Comparison of ENCODE assay signal across 11 cellular contexts in the genomic region with DNA sequence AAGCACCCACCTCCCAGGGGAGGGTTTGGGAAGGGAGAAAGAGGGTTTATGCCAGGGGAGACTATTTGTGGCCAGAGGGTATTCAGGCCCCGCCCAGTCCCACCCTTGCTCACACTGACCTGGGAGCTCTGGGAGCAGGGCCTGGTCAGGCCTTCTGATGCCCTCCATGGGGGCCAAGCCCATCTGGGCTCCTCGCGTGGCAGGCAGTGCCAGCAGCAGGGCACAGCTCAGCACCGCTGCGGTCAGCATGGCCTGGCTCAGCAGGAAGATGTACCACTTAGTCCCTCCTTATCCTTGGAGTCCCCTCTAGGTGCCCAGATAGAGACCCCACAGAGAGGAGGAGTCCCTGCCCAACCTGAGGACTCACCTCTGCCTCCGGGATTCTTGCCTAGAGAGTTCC. TPM values are rescaled to one million over a fixed set of nuclear protein-coding genes. Genes with fewer than 3 reads are reported as not detected.
DNase-seq lines count a peak whose midpoint lies in the region; ATAC-seq and TF ChIP-seq lines count a peak whose summit lies in the region.
"Had no signal": no experiment of that assay in that cellular context is flagged by ENCODE, and none has a peak within 500 bp of the region (broad histone marks: within the 10 kb centered on the region; RNA-seq: fewer than 3 reads in every experiment).

A gene with protein sequence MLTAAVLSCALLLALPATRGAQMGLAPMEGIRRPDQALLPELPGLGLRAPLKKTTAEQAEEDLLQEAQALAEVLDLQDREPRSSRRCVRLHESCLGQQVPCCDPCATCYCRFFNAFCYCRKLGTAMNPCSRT (minus strand): TSS at position 398 of the 400 bp plus-strand sequence. CDS start 149 bp downstream, at position 249.

- no peak for TF ChIP-seq CTCF in MM.1S (IDR thresholded peaks at IDR 0.05; ENCODE audit: low read length)
- TF ChIP-seq CTCF in dorsolateral prefrontal cortex (IDR thresholded peaks at IDR 0.05 in 54 of 56, conservative IDR thresholded peaks at IDR 0.05 in 2 of 56; ENCODE audit: low read depth in 1 of 56, partially characterized antibody in 56 of 56): no peak

- H4K20me1 ChIP-seq in MM.1S (ENCODE audit: insufficient read depth, low read length): no peaks in the 10 kb centered on the region

- H3K9me3 Mint-ChIP-seq in CD4-positive, CD25-positive, alpha-beta regulatory T cell: no peaks in the 10 kb centered on the region

- H3K9ac ChIP-seq in MM.1S (ENCODE audit: low read length) (no peak within 1 kb of the TSS; the same call in 1 of the 2 replicates), neuronal stem cell (ENCODE audit: low read depth, low read length, poor library complexity) (no peak within 1 kb of the TSS)

- H2BK15ac ChIP-seq in neuronal stem cell (ENCODE audit: low read length): peak within 1 kb of the TSS; percentile 69

- peak within 1 kb of the TSS; percentile 30 for H2AK5ac ChIP-seq in neuronal stem cell (ENCODE audit: low read depth, low read length)

- H3K23ac ChIP-seq in neuronal stem cell (ENCODE audit: low read depth, low read length, poor library complexity): no peak within 1 kb of the TSS

- peak within 1 kb of the TSS; percentile 88 to 99 (median 98) for H3K4me3 Mint-ChIP-seq in CD4-positive, CD25-positive, alpha-beta regulatory T cell

- no peak within 1 kb of the TSS for H3K14ac ChIP-seq in neuronal stem cell (ENCODE audit: low read length)

- H3F3A ChIP-seq in MM.1S (ENCODE audit: insufficient read depth, low read length): peaks cover 4% of the 10 kb centered on the region; the same call in 1 of the 2 replicates

- H3K27me3 ChIP-seq in CD4-positive, CD25-positive, alpha-beta regulatory T cell (ENCODE audit: control insufficient read depth, insufficient read depth, low read length): no peaks in the 10 kb centered on the region
- H3K27me3 ChIP-seq in MM.1S (replicated peaks; ENCODE audit: insufficient read depth, low read length): no peaks in the 10 kb centered on the region
- H3K27me3 ChIP-seq in dorsolateral prefrontal cortex: no peaks in the 10 kb centered on the region
- H3K27me3 ChIP-seq in neuronal stem cell (ENCODE audit: control insufficient read depth in 3 of 3, insufficient read depth in 3 of 3, low read depth in 1 of 3, low read length in 3 of 3): no peaks in the 10 kb centered on the region

- peak within 1 kb of the TSS; percentile 95 for H3K4me3 ChIP-seq in CD4-positive, CD25-positive, alpha-beta regulatory T cell (ENCODE audit: low read depth, low read length)
- H3K4me3 ChIP-seq in MM.1S (ENCODE audit: low read length): peak within 1 kb of the TSS; percentile 99; the same call in 1 of the 2 replicates
- peak within 1 kb of the TSS in 52 of 59 donors; percentile 60 to 100 (median 96) for H3K4me3 ChIP-seq in dorsolateral prefrontal cortex
- peak within 1 kb of the TSS in 1 of 2 donors; percentile 67 for H3K4me3 ChIP-seq in neuronal stem cell (ENCODE audit: low read length in 2 of 2)

- no peak within 1 kb of the TSS for H4K91ac ChIP-seq in neuronal stem cell (ENCODE audit: low read depth, low read length, poor library complexity)

- H2AFZ ChIP-seq in MM.1S (ENCODE audit: low read length) (no peak within 1 kb of the TSS), neuronal stem cell (ENCODE audit: low read length) (no peak within 1 kb of the TSS)

- H3K79me1 ChIP-seq in neuronal stem cell (ENCODE audit: low read depth, low read length): no peaks in the 10 kb centered on the region

- no peak within 1 kb of the TSS for H2BK12ac ChIP-seq in neuronal stem cell (ENCODE audit: low read length)

- peaks cover 4 to 51% (median 28%) of the 10 kb centered on the region in 4 donors for H3K4me1 Mint-ChIP-seq in CD4-positive, CD25-positive, alpha-beta regulatory T cell

- H3K27me3 Mint-ChIP-seq in CD4-positive, CD25-positive, alpha-beta regulatory T cell: peaks cover 6% of the 10 kb centered on the region

- H4K8ac ChIP-seq in neuronal stem cell (ENCODE audit: low read depth, low read length): no peak within 1 kb of the TSS

- H3K27ac Mint-ChIP-seq in CD4-positive, CD25-positive, alpha-beta regulatory T cell: peak within 1 kb of the TSS; percentile 82 to 100 (median 99)

- H3K4me1 ChIP-seq in CD4-positive, CD25-positive, alpha-beta regulatory T cell (ENCODE audit: control insufficient read depth, insufficient read depth, low read length, poor library complexity, severe bottlenecking): peaks cover 37% of the 10 kb centered on the region
- peaks cover 9% of the 10 kb centered on the region for H3K4me1 ChIP-seq in MM.1S (ENCODE audit: low read length)
- peaks cover 3 to 14% of the 10 kb centered on the region in 2 donors for H3K4me1 ChIP-seq in neuronal stem cell (ENCODE audit: control insufficient read depth in 2 of 2, insufficient read depth in 1 of 2, low read depth in 1 of 2, low read length in 2 of 2)

- H3K4ac ChIP-seq in neuronal stem cell (ENCODE audit: low read length): no peak within 1 kb of the TSS

- H3K4me2 ChIP-seq in MM.1S (ENCODE audit: low read depth, low read length) (peak within 1 kb of the TSS; percentile 63), neuronal stem cell (ENCODE audit: insufficient read depth, low read length, poor library complexity, severe bottlenecking) (no peak within 1 kb of the TSS)

- peaks cover 53% of the 10 kb centered on the region for H3K79me2 ChIP-seq in MM.1S (ENCODE audit: low read length)

- H3K36me3 Mint-ChIP-seq in CD4-positive, CD25-positive, alpha-beta regulatory T cell: peaks cover 4% of the 10 kb centered on the region

- no CpG with 5 or more reads among the region's 6 CpGs for WGBS in neuronal stem cell (ENCODE audit: extremely low coverage in 2 of 2, insufficient read length in 2 of 2, insufficient replicate concordance in 1 of 2), 2 donors

- peak within 1 kb of the TSS; percentile 98 for H3K27ac ChIP-seq in CD4-positive, CD25-positive, alpha-beta regulatory T cell (ENCODE audit: insufficient read depth, low read length, poor library complexity, severe bottlenecking)
- no peak within 1 kb of the TSS for H3K27ac ChIP-seq in MM.1S (ENCODE audit: low read length)
- H3K27ac ChIP-seq in dorsolateral prefrontal cortex: peak within 1 kb of the TSS in 40 of 59 donors; percentile 4 to 99 (median 91)
- no peak within 1 kb of the TSS for H3K27ac ChIP-seq in neuronal stem cell (replicated peaks; ENCODE audit: low read length)

- ATAC-seq in CD4-positive, CD25-positive, alpha-beta regulatory T cell (ENCODE audit: low read depth in 2 of 2): no peak
- no peak for ATAC-seq in GM21528 (IDR thresholded peaks at IDR 0.05; ENCODE audit: low FRiP score, unreplicated experiment)

- DNase-seq in CD4-positive, CD25-positive, alpha-beta regulatory T cell: no peak
- DNase-seq in MM.1S (no peak), dorsolateral prefrontal cortex (no peak), neuronal stem cell (ENCODE audit: low spot score) (no peak), SIG-M5 (lab: John Stamatoyannopoulos, UW) (no peak), NCI-H1092 (lab: John Stamatoyannopoulos, UW) (no peak), GDM1 (lab: John Stamatoyannopoulos, UW) (no peak)
- DNase-seq: erythroblast, NCI-H1092 treated with DMSO at 0.1 percent for 48 hours, RPMI8226 had no signal

- H3K9me3 ChIP-seq in CD4-positive, CD25-positive, alpha-beta regulatory T cell (ENCODE audit: control insufficient read depth in 2 of 2, low read length in 2 of 2): no peaks in the 10 kb centered on the region
- no peaks in the 10 kb centered on the region for H3K9me3 ChIP-seq in MM.1S (replicated peaks; ENCODE audit: insufficient read depth, low read length)
- H3K9me3 ChIP-seq in neuronal stem cell (replicated peaks in 1 of 2; ENCODE audit: control insufficient read depth in 2 of 2, insufficient read depth in 1 of 2, low read depth in 1 of 2, low read length in 2 of 2): no peaks in the 10 kb centered on the region

- H3K36me3 ChIP-seq in CD4-positive, CD25-positive, alpha-beta regulatory T cell (ENCODE audit: control insufficient read depth, insufficient read depth, low read length): peaks cover 21% of the 10 kb centered on the region
- H3K36me3 ChIP-seq in MM.1S (replicated peaks; ENCODE audit: insufficient read depth, low read length): no peaks in the 10 kb centered on the region
- H3K36me3 ChIP-seq in neuronal stem cell (replicated peaks in 1 of 2; ENCODE audit: control insufficient read depth in 2 of 2, insufficient read depth in 2 of 2, low read length in 2 of 2): peaks cover 0 to 16% of the 10 kb centered on the region in 2 donors

- no peaks in the 10 kb centered on the region for H3K9me2 ChIP-seq in MM.1S (replicated peaks; ENCODE audit: insufficient read depth, low read length)

- intact Hi-C loops in dorsolateral prefrontal cortex (cut with DNase I): loop anchor here (5.0 kb wide), 3 partner anchors 39 to 79 kb away; a partner anchor contains a TSS

- H2BK120ac ChIP-seq in neuronal stem cell (ENCODE audit: low read depth, low read length): no peak within 1 kb of the TSS

- no peak within 1 kb of the TSS for H3K18ac ChIP-seq in neuronal stem cell (ENCODE audit: low read length)

- H2BK5ac ChIP-seq in neuronal stem cell (ENCODE audit: low read length): no peak within 1 kb of the TSS

RNA-seq across cellular contexts. Expression of the gene that starts here (rescaled TPM):
- total RNA-seq in CD4-positive, CD25-positive, alpha-beta regulatory T cell: not detected
- polyA plus RNA-seq in CD4-positive, CD25-positive, alpha-beta regulatory T cell: not detected
- 1 to 10 TPM in 2 of 120 experiments, under 1 TPM in 10, not detected in 108; 0.52 to 1.1 (median 0.72) TPM for total RNA-seq in dorsolateral prefrontal cortex
- polyA plus RNA-seq in neuronal stem cell (2013, experiment 1 of 2): not detected
- not detected for polyA plus RNA-seq in neuronal stem cell (2013, experiment 2 of 2)

Comparison
In these comparisons a context has a peak if more than half of its experiments do, and no peak if none do; other contexts are left out.
1. H3K27ac ChIP-seq: peak in CD4-positive, CD25-positive, alpha-beta regulatory T cell (single experiment) and dorsolateral prefrontal cortex (40 of 59); none in MM.1S (single experiment) and neuronal stem cell (single experiment).